In the genomic region with DNA sequence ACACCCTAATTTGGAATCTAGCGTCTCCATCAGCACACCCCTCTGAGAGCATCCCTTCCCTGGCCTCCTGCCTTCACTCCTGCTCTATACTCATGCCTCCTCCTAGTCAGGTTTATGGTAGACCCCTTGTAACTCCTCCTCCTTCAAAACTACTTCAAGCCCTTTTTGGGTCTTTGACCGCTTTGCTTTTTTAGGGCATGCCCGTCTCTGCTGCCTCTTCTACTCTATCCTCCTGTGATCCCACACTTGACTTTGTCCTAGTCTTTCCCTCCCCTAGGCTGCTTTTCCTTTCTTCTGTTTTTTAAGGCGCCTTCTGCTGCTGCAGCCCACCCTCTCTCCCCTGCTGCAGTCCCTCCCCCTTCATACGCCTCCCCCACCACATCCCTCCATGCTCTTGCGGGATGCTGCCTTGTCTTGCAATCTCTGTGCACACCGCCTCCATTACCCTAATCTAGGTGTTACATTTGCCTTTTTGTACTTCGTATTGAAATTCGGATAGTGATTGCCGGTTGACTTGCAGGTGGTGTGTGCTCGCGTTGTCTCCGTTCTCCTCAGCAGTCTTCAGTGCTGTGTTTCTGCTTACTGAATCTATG, we compare ENCODE assay signal across 8 cellular contexts. TPM values are rescaled to one million over a fixed set of nuclear protein-coding genes. Genes with fewer than 3 reads are reported as not detected.
DNase-seq lines count a peak whose midpoint lies in the region; ATAC-seq, FAIRE-seq and TF ChIP-seq lines count a peak whose summit lies in the region.

No MANE protein-coding gene starts in this region.

- no peaks in the 10 kb centered on the region for H3K9me3 Mint-ChIP-seq in endodermal cell

- H3K4me1 ChIP-seq in OCI-LY3 (ENCODE audit: low read length), result peaks cover 15% of the 10 kb centered on the region
- no peaks in the 10 kb centered on the region for H3K4me1 ChIP-seq in endodermal cell (ENCODE audit: control insufficient read depth, insufficient read depth, low read length)
- peaks cover 11 to 25% (median 13%) of the 10 kb centered on the region in 3 donors for H3K4me1 ChIP-seq in pancreas

- peak overlapping the region; percentile 93 for H3K27ac Mint-ChIP-seq in endodermal cell

- H3K4me2 ChIP-seq in OCI-LY3 (ENCODE audit: low read length), result peak overlapping the region; percentile 96

- FAIRE-seq in pancreas (lab: Jason Lieb, UNC), result no peak

- no peaks in the 10 kb centered on the region for H3K36me3 Mint-ChIP-seq in endodermal cell (ENCODE audit: low read depth)

- H3K79me2 ChIP-seq in OCI-LY3 (ENCODE audit: low read length), result peaks cover 49% of the 10 kb centered on the region

- H3K36me3 ChIP-seq in OCI-LY3 (replicated peaks; ENCODE audit: low read depth, low read length) (no peaks in the 10 kb centered on the region), endodermal cell (ENCODE audit: control insufficient read depth, insufficient read depth, low read length) (no peaks in the 10 kb centered on the region), pancreas (no peaks in the 10 kb centered on the region)

- 11 to 12% methylated on average over 12 to 13 of the region's 13 CpGs for WGBS in endodermal cell (ENCODE audit: insufficient coverage in 1 of 2, insufficient read length in 1 of 2), 2 experiments
- WGBS in pancreas, 2 donors, result 63 to 68% methylated on average over 13 of the region's 13 CpGs

- ATAC-seq in pancreas (no peak), left colon (no peak), GM19455 (IDR thresholded peaks at IDR 0.05; ENCODE audit: unreplicated experiment) (no peak)

- H3K9me3 ChIP-seq in OCI-LY3 (ENCODE audit: insufficient read depth, low read length) (no peaks in the 10 kb centered on the region), endodermal cell (ENCODE audit: control insufficient read depth, low read length) (no peaks in the 10 kb centered on the region), pancreas (no peaks in the 10 kb centered on the region)

- peak; percentile 22 for DNase-seq in ELF-1 (ENCODE audit: low read depth, low spot score)
- DNase-seq in endodermal cell, result peak; percentile 61
- no peak for DNase-seq in pancreas
- no peak for DNase-seq in left colon
- no peak for DNase-seq in stimulated activated naive CD4-positive, alpha-beta T cell treated with Interleukin-2 at 50 U/mL for 16 hours (lab: John Stamatoyannopoulos, UW)
- no peak for DNase-seq in SHP77 (lab: John Stamatoyannopoulos, UW)

- H3K27me3 ChIP-seq in OCI-LY3 (ENCODE audit: low read depth, low read length) (no peaks in the 10 kb centered on the region), endodermal cell (ENCODE audit: control insufficient read depth, insufficient read depth, low read length, poor library complexity, severe bottlenecking) (no peaks in the 10 kb centered on the region), pancreas (no peaks in the 10 kb centered on the region)

- H3K27me3 Mint-ChIP-seq in endodermal cell (ENCODE audit: insufficient read depth), result no peaks in the 10 kb centered on the region

- H3K4me1 Mint-ChIP-seq in endodermal cell, result peaks cover 19% of the 10 kb centered on the region

- H3K4me3 ChIP-seq in OCI-LY3 (ENCODE audit: low read length), result peak overlapping the region; percentile 84
- peak overlapping the region; percentile 97 for H3K4me3 ChIP-seq in endodermal cell (ENCODE audit: low read length)
- peak overlapping the region in 3 of 4 donors; percentile 77 to 99 (median 97) for H3K4me3 ChIP-seq in pancreas

- TF ChIP-seq CTCF in OCI-LY3 (IDR thresholded peaks at IDR 0.05; ENCODE audit: low read depth, low read length), result no peak
- no peak for TF ChIP-seq CTCF in endodermal cell (conservative IDR thresholded peaks at IDR 0.05)
- TF ChIP-seq CTCF in pancreas (IDR thresholded peaks at IDR 0.05), result no peak

- intact Hi-C loops in pancreas (cut with DNase I), result no loop called here
- intact Hi-C loops in left colon (cut with DNase I, micrococcal nuclease), result no loop called here

- peaks cover 3% of the 10 kb centered on the region; the same call in 1 of the 2 replicates for H4K20me1 ChIP-seq in OCI-LY3 (ENCODE audit: insufficient read depth, low read length)

- H3K4me3 Mint-ChIP-seq in endodermal cell, result peak overlapping the region; percentile 93

- H2AFZ ChIP-seq in OCI-LY3 (ENCODE audit: low read depth, low read length), result no peak overlapping the region

- H3K27ac ChIP-seq in OCI-LY3 (ENCODE audit: low read length) (no peak overlapping the region), endodermal cell (ENCODE audit: low read depth, low read length) (no peak overlapping the region), pancreas (no peak overlapping the region)

- H3K9ac ChIP-seq in OCI-LY3 (ENCODE audit: low read length) (peak overlapping the region; percentile 83), endodermal cell (ENCODE audit: extremely low read depth, low read length, poor library complexity, severe bottlenecking) (peak overlapping the region; percentile 71)

RNA-seq across cellular contexts. Expression of a gene that starts 1.5 kb away (rescaled TPM):
- total RNA-seq in endodermal cell (10 to 100 TPM; 41.2 to 47.3 TPM), pancreas (10 to 100 TPM; 10.2 to 23.4 (median 13.0) TPM), left colon (10 to 100 TPM; 28.4 to 30.6 TPM)
- 19.0 TPM for polyA plus RNA-seq in endodermal cell (2013, experiment 1 of 2)
- 22.0 TPM for polyA plus RNA-seq in endodermal cell (2013, experiment 2 of 2)
- polyA plus RNA-seq in pancreas, result 1 to 10 TPM; 5.9 to 6.5 TPM

Comparison
In these comparisons a context has a peak if more than half of its experiments do, and no peak if none do; other contexts are left out.
1. DNase-seq: peak in ELF-1 (single experiment) and endodermal cell (single experiment); none in pancreas (0 of 6), left colon (0 of 2), stimulated activated naive CD4-positive, alpha-beta T cell treated with Interleukin-2 at 50 U/mL for 16 hours (single experiment) and SHP77 (0 of 2).
2. Peak in every context shown above with its lines, with median percentiles within 50 percentile points of each other: H3K4me3 ChIP-seq.